Comparison of ENCODE assay signal across 1 cellular context in the genomic region with DNA sequence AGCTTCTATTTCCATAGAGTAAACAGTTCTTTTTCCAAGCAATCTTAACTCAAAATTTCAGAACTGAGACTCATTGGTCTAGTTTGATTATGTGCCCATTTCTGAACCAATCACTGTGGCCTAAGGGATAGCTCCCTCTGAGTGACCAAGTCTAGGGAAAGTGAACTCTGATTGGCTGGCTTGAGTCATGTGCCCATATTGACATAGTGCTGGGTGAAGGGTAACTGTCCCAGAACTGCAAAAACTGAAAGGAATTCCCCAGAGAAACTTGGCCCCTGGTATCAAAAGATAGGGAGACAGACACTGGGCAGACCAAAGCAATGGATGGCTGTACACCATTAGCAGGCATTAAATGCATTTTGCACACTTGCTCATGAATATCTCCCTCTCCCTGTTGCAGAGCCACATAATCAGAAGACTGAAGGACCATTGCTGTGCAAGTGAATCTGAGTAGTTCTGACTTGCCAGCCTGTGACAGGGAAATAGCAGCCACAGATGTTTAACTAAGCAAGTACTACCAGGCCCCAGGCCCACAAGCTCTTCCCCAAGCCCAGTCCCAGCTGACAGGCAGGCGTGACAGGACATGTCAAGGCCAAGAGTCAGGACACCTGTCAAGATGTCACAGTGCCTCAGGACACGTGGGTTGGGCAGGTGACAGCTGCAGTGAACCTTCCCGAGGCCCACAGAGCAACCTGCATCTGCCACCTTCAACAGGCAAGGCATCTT.
A peak's percentile ranks its signal among the peaks of the same experiment; 100 is the strongest.
TF ChIP-seq lines count a peak whose summit lies in the region.

No MANE protein-coding gene starts in this region.

TF ChIP-seq in H1, 55 proteins besides CTCF, POLR2A, EP300 and RAD21:
- TF ChIP-seq SIN3A (conservative IDR thresholded peaks at IDR 0.05 in 1 of 2, IDR thresholded peaks at IDR 0.05 in 1 of 2; ENCODE audit: low read depth in 1 of 2, low read length in 2 of 2) = peak; percentile 92 to 98
- TF ChIP-seq BRCA1 (IDR thresholded peaks at IDR 0.05; ENCODE audit: low read depth, low read length) = no peak
- TF ChIP-seq MAX (IDR thresholded peaks at IDR 0.05) = peak; percentile 84
- TF ChIP-seq FOSL1 (IDR thresholded peaks at IDR 0.05; ENCODE audit: insufficient read depth, low read depth, low read length) = no peak
- peak; percentile 70 for TF ChIP-seq CTBP2 (IDR thresholded peaks at IDR 0.05; ENCODE audit: borderline replicate concordance, insufficient read depth, insufficient read length, low read length)
- TF ChIP-seq SP2 (IDR thresholded peaks at IDR 0.05; ENCODE audit: low read length) = no peak
- no peak for TF ChIP-seq CHD7 (IDR thresholded peaks at IDR 0.05; ENCODE audit: insufficient replicate concordance, low read length)
- no peak for TF ChIP-seq RXRA (IDR thresholded peaks at IDR 0.05; ENCODE audit: insufficient read depth, low read depth, low read length)
- TF ChIP-seq CBX8 (IDR thresholded peaks at IDR 0.05; ENCODE audit: borderline replicate concordance, low read depth, low read length) = no peak
- peak; percentile 74 for TF ChIP-seq SAP30 (IDR thresholded peaks at IDR 0.05; ENCODE audit: insufficient read depth, insufficient replicate concordance, low read length)
- TF ChIP-seq USF2 (IDR thresholded peaks at IDR 0.05; ENCODE audit: low read length) = peak; percentile 48; the same call in 1 of the 2 replicates
- 0 out of 4 replicates have a peak, but pooled peaks of 1 of the 2 experiments have one; percentile 70 for TF ChIP-seq HDAC2 (IDR thresholded peaks at IDR 0.05; ENCODE audit: borderline replicate concordance in 1 of 2, low read depth in 2 of 2, low read length in 2 of 2)
